Comparison of ENCODE assay signal across 1 cellular context in the genomic region with DNA sequence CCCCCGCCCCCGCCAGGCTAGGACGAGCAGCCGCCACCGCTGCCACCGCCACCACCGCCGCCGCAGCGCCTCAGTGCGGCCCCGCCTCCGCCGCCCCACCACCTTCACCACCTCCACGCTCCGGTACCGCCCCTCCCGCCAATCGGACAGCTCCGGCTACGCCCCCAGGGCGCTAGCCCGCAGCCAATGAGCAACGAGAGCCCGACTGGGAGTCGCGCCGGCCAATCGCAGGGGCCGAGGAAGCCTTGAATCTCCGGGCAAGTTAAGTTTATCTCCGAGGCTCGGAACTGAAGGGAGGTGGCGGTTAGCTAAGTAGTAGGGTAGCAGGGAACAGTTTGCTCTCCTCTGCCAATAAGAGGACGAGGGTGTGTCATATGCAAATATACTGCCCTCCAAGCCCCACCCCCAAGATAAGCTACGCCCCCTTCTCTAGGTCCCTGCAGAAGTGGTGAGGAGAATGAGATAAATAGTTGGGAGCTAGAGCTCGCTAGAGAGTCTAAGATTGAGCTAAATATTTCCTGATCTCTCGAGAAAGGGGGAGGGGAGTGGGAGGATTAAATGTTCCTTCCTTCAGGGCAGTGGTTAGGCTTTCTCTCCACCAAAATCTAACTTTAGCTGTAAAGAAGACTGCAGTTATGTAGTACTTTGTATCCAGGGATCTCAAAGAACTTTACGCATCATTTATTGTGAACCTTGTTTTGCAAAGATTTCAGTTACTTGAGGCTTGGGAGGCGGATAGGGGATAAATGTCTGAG.
TF ChIP-seq lines count a peak whose summit lies in the region.

Gene SESN3, minus strand, starts transcription at position 77 of the 755 bp plus-strand sequence. CDS start 342 bp downstream, outside the sequence.

TF ChIP-seq in HCT116, 20 proteins besides CTCF, POLR2A, EP300 and RAD21 (continued from another document):
- TF ChIP-seq, protein P1, sequence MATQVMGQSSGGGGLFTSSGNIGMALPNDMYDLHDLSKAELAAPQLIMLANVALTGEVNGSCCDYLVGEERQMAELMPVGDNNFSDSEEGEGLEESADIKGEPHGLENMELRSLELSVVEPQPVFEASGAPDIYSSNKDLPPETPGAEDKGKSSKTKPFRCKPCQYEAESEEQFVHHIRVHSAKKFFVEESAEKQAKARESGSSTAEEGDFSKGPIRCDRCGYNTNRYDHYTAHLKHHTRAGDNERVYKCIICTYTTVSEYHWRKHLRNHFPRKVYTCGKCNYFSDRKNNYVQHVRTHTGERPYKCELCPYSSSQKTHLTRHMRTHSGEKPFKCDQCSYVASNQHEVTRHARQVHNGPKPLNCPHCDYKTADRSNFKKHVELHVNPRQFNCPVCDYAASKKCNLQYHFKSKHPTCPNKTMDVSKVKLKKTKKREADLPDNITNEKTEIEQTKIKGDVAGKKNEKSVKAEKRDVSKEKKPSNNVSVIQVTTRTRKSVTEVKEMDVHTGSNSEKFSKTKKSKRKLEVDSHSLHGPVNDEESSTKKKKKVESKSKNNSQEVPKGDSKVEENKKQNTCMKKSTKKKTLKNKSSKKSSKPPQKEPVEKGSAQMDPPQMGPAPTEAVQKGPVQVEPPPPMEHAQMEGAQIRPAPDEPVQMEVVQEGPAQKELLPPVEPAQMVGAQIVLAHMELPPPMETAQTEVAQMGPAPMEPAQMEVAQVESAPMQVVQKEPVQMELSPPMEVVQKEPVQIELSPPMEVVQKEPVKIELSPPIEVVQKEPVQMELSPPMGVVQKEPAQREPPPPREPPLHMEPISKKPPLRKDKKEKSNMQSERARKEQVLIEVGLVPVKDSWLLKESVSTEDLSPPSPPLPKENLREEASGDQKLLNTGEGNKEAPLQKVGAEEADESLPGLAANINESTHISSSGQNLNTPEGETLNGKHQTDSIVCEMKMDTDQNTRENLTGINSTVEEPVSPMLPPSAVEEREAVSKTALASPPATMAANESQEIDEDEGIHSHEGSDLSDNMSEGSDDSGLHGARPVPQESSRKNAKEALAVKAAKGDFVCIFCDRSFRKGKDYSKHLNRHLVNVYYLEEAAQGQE (IDR thresholded peaks at IDR 0.05; ENCODE audit: low read depth) = no peak
- no peak for TF ChIP-seq JUND (IDR thresholded peaks at IDR 0.05)
- TF ChIP-seq CBX3 (IDR thresholded peaks at IDR 0.05; ENCODE audit: low read depth) = no peak
- TF ChIP-seq SIN3A (IDR thresholded peaks at IDR 0.05; ENCODE audit: low read depth) = no peak
- TF ChIP-seq ELF1 (IDR thresholded peaks at IDR 0.05; ENCODE audit: borderline replicate concordance, low read depth) = no peak
TF ChIP-seq in HCT116: peak in this region for 2.
